ENCODE assay signal across 10 cellular contexts in the genomic region with DNA sequence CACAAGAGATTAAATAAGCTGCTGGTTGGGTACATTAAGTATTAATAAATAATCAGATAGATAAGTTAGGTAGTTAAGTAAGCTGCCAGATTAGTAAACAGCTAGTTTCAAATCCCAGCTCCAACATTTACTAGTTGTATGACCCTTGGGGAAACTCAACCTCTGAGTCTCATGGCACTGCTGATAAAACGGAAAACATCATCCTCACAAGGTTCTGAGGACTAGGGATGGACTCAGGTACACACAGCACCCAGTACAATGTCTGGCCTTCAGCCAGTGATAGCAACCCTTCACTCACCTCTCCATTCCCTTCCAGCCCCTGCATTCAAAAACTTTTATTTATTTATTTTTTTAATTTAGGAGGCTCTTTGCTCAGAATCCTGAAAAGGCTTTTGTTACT. TPM values are rescaled to one million over a fixed set of nuclear protein-coding genes. Genes with fewer than 3 reads are reported as not detected.
DNase-seq lines count a peak whose midpoint lies in the region; ATAC-seq and TF ChIP-seq lines count a peak whose summit lies in the region.
"Had no signal": no experiment of that assay in that cellular context is flagged by ENCODE, and none has a peak within 500 bp of the region (broad histone marks: within the 10 kb centered on the region; RNA-seq: fewer than 3 reads in every experiment).

No MANE protein-coding gene starts in this region.

- H3K36me3 ChIP-seq in CD4-positive, alpha-beta memory T cell (ENCODE audit: insufficient read depth, low read length): no peaks in the 10 kb centered on the region
- H3K36me3 ChIP-seq in OCI-LY7 (ENCODE audit: insufficient read depth, low read length) (no peaks in the 10 kb centered on the region), gastrocnemius medialis (no peaks in the 10 kb centered on the region)
- H3K36me3 ChIP-seq: WERI-Rb-1 had no signal

- no peaks in the 10 kb centered on the region for H3K27me3 Mint-ChIP-seq in CD4-positive, alpha-beta memory T cell
- no peaks in the 10 kb centered on the region for H3K27me3 Mint-ChIP-seq in dendritic cell treated with granulocyte-macrophage colony-stimulating factor and Interleukin-4, amounts not matched to agents 40 ng/mL and 50 ng/mL, for 4 days
- no peaks in the 10 kb centered on the region for H3K27me3 Mint-ChIP-seq in progenitor cell of endocrine pancreas

- TF ChIP-seq POLR2A in gastrocnemius medialis (IDR thresholded peaks at IDR 0.05): no peak

- H3K4me3 ChIP-seq in CD4-positive, alpha-beta memory T cell (ENCODE audit: low read length in 2 of 2): no peak overlapping the region
- no peak overlapping the region for H3K4me3 ChIP-seq in OCI-LY7 (ENCODE audit: low read depth, low read length, poor library complexity, severe bottlenecking)
- peak overlapping the region in 3 of 4 donors; percentile 12 to 17 (median 13) for H3K4me3 ChIP-seq in gastrocnemius medialis

- CTCF ChIA-PET in CD4-positive, alpha-beta memory T cell (lab: Charles Lee; ENCODE audit: partially characterized antibody): interaction anchor here (0.6 to 1.7 kb wide), 6 partner anchors 27 to 163 kb away, joined by 4 to 6 read pairs (median 4); partner anchors contain the start of gene B3GNT5
- CTCF ChIA-PET in OCI-LY7 (lab: Charles Lee; ENCODE audit: unreplicated experiment): no interaction called here

- H3K9me3 ChIP-seq in CD4-positive, alpha-beta memory T cell (ENCODE audit: control insufficient read depth in 1 of 2, low read length in 2 of 2): no peaks in the 10 kb centered on the region
- no peaks in the 10 kb centered on the region for H3K9me3 ChIP-seq in OCI-LY7 (ENCODE audit: low read length)
- no peaks in the 10 kb centered on the region for H3K9me3 ChIP-seq in gastrocnemius medialis

- H3K27ac ChIP-seq in CD4-positive, alpha-beta memory T cell (ENCODE audit: low read depth, low read length): peak overlapping the region; percentile 73
- no peak overlapping the region for H3K27ac ChIP-seq in OCI-LY7 (ENCODE audit: low read depth, low read length, poor library complexity, severe bottlenecking)
- H3K27ac ChIP-seq in gastrocnemius medialis: peak overlapping the region; percentile 89 to 99 (median 94)
- H3K27ac ChIP-seq: WERI-Rb-1 had no signal

- H3K4me2 ChIP-seq in OCI-LY7 (ENCODE audit: low read length): no peak overlapping the region

- H3K9me3 Mint-ChIP-seq in CD4-positive, alpha-beta memory T cell: no peaks in the 10 kb centered on the region
- no peaks in the 10 kb centered on the region for H3K9me3 Mint-ChIP-seq in dendritic cell treated with granulocyte-macrophage colony-stimulating factor and Interleukin-4, amounts not matched to agents 40 ng/mL and 50 ng/mL, for 4 days
- no peaks in the 10 kb centered on the region for H3K9me3 Mint-ChIP-seq in progenitor cell of endocrine pancreas (ENCODE audit: low read depth)

- POLR2A ChIA-PET in CD4-positive, alpha-beta memory T cell (lab: Charles Lee; ENCODE audit: partially characterized antibody): interaction anchor here (0.7 to 1.5 kb wide), 4 partner anchors 10 to 1545 kb away, joined by 3 to 4 read pairs (median 3); no protein-coding TSS in a partner anchor
- POLR2A ChIA-PET in OCI-LY7 (lab: Charles Lee): interaction anchor here (0.6 to 1.5 kb wide), 2 partner anchors 10 to 46 kb away, joined by 3 to 7 read pairs; no protein-coding TSS in a partner anchor

- no peaks in the 10 kb centered on the region for H3K27me3 ChIP-seq in CD4-positive, alpha-beta memory T cell (ENCODE audit: insufficient read depth, low read length)
- no peaks in the 10 kb centered on the region for H3K27me3 ChIP-seq in gastrocnemius medialis
- H3K27me3 ChIP-seq: dorsolateral prefrontal cortex had no signal

- intact Hi-C loops in CD4-positive, alpha-beta memory T cell (cut with micrococcal nuclease): loop anchor here (2.0 kb wide), 1 partner anchor 187 kb away; the partner anchor contains the start of gene MCCC1
- intact Hi-C loops in OCI-LY7 (cut with micrococcal nuclease; ENCODE audit: unreplicated experiment) (loop anchor here (5.0 kb wide), 1 partner anchor 282 kb away; no protein-coding TSS in a partner anchor), gastrocnemius medialis (cut with DNase I; ENCODE audit: low total_unique reads) (loop anchor here (1.0 to 10.0 kb wide), 6 partner anchors 19 to 849 kb away; partner anchors contain the start of genes B3GNT5, EIF2B5 and KLHL24)
- intact Hi-C loops in dendritic cell treated with granulocyte-macrophage colony-stimulating factor and Interleukin-4, amounts not matched to agents 40 ng/mL and 50 ng/mL, for 4 days (cut with micrococcal nuclease): no loop called here

- peak; percentile 11 to 24 for ATAC-seq in gastrocnemius medialis

- peaks cover 20% of the 10 kb centered on the region for H3K4me1 ChIP-seq in CD4-positive, alpha-beta memory T cell (ENCODE audit: insufficient read depth, low read length)
- H3K4me1 ChIP-seq in OCI-LY7 (ENCODE audit: insufficient read depth, low read length, poor library complexity, severe bottlenecking) (peaks cover 6% of the 10 kb centered on the region), gastrocnemius medialis (peaks cover 32 to 33% of the 10 kb centered on the region in 2 donors)

- TF ChIP-seq CTCF in OCI-LY7 (conservative IDR thresholded peaks at IDR 0.05; ENCODE audit: low read length) (no peak), gastrocnemius medialis (IDR thresholded peaks at IDR 0.05 in 4 of 5, conservative IDR thresholded peaks at IDR 0.05 in 1 of 5) (no peak), progenitor cell of endocrine pancreas (IDR thresholded peaks at IDR 0.05; ENCODE audit: unreplicated experiment) (no peak)

- peak overlapping the region in 6 of 8 donors; percentile 56 to 82 (median 78) for H3K4me3 Mint-ChIP-seq in CD4-positive, alpha-beta memory T cell
- H3K4me3 Mint-ChIP-seq in dendritic cell treated with granulocyte-macrophage colony-stimulating factor and Interleukin-4, amounts not matched to agents 40 ng/mL and 50 ng/mL, for 4 days: no peak overlapping the region
- no peak overlapping the region for H3K4me3 Mint-ChIP-seq in progenitor cell of endocrine pancreas (ENCODE audit: low read depth)

- H3K27ac Mint-ChIP-seq in CD4-positive, alpha-beta memory T cell: peak overlapping the region; percentile 95 to 98 (median 96)
- H3K27ac Mint-ChIP-seq in dendritic cell treated with granulocyte-macrophage colony-stimulating factor and Interleukin-4, amounts not matched to agents 40 ng/mL and 50 ng/mL, for 4 days: peak overlapping the region; percentile 82
- H3K27ac Mint-ChIP-seq in progenitor cell of endocrine pancreas: no peak overlapping the region

- peaks cover 14 to 32% (median 21%) of the 10 kb centered on the region in 4 donors for H3K4me1 Mint-ChIP-seq in CD4-positive, alpha-beta memory T cell
- H3K4me1 Mint-ChIP-seq in dendritic cell treated with granulocyte-macrophage colony-stimulating factor and Interleukin-4, amounts not matched to agents 40 ng/mL and 50 ng/mL, for 4 days (ENCODE audit: low read depth): peaks cover 38% of the 10 kb centered on the region
- no peaks in the 10 kb centered on the region for H3K4me1 Mint-ChIP-seq in progenitor cell of endocrine pancreas (ENCODE audit: low read depth)

- H3K9me2 ChIP-seq in OCI-LY7 (ENCODE audit: insufficient read depth, low read length): no peaks in the 10 kb centered on the region

- DNase-seq in CD4-positive, alpha-beta memory T cell: no peak
- no peak for DNase-seq in OCI-LY7 (ENCODE audit: low spot score)
- no peak for DNase-seq in gastrocnemius medialis
- DNase-seq in KG1 (lab: John Stamatoyannopoulos, UW): no peak
- DNase-seq in progenitor cell of endocrine pancreas (ENCODE audit: low spot score, unreplicated experiment): no peak
- no peak for DNase-seq in middle frontal gyrus (ENCODE audit: extremely low spot score, low spot score)
- DNase-seq in NCI-H2107 (lab: John Stamatoyannopoulos, UW): no peak

- no peaks in the 10 kb centered on the region for H4K20me1 ChIP-seq in OCI-LY7 (ENCODE audit: insufficient read depth, low read length)

- in situ Hi-C loops in gastrocnemius medialis (cut with MboI; ENCODE audit: low sequenced_read_pairs in 4 of 4): no loop called here

- peaks cover 0 to 10% of the 10 kb centered on the region in 2 donors for H3K36me3 Mint-ChIP-seq in CD4-positive, alpha-beta memory T cell
- no peaks in the 10 kb centered on the region for H3K36me3 Mint-ChIP-seq in dendritic cell treated with granulocyte-macrophage colony-stimulating factor and Interleukin-4, amounts not matched to agents 40 ng/mL and 50 ng/mL, for 4 days (ENCODE audit: low read depth)
- peaks cover 3% of the 10 kb centered on the region for H3K36me3 Mint-ChIP-seq in progenitor cell of endocrine pancreas (ENCODE audit: insufficient read depth)

- no peaks in the 10 kb centered on the region for H3K79me2 ChIP-seq in OCI-LY7 (ENCODE audit: insufficient read depth, low read depth, low read length)

- no TSS peak for BruUV-seq in OCI-LY7 (replicated peaks; lab: Mats Ljungman, UMichigan)

- H2AFZ ChIP-seq in OCI-LY7 (ENCODE audit: low read length): 0 out of 2 replicates have a peak overlapping the region, but pooled peaks have one; percentile 55

RNA-seq across cellular contexts. Expression of gene B3GNT5, which starts 32.3 kb away (rescaled TPM):
- total RNA-seq in CD4-positive, alpha-beta memory T cell: under 1 TPM; 0.25 to 0.41 TPM
- polyA plus RNA-seq in CD4-positive, alpha-beta memory T cell: under 1 TPM; 0.08 to 0.53 TPM
- total RNA-seq in OCI-LY7 (2014; rRNA removed; shearing (Covaris generic)): not detected in 2 replicates
- total RNA-seq in OCI-LY7 (2022): 0.11 TPM in 1 of 2 replicates, not detected in the other
- 10 to 100 TPM; 18.2 to 41.2 (median 26.0) TPM for total RNA-seq in gastrocnemius medialis
- total RNA-seq in progenitor cell of endocrine pancreas: 26.7 and 28.4 TPM in 2 replicates

Comparison
In these comparisons a context has a peak if more than half of its experiments do, and no peak if none do; other contexts are left out.
1. H3K4me3 ChIP-seq: peak in gastrocnemius medialis (3 of 4); none in CD4-positive, alpha-beta memory T cell (0 of 2) and OCI-LY7 (single experiment).
2. H3K4me3 Mint-ChIP-seq: peak in CD4-positive, alpha-beta memory T cell (6 of 8); none in dendritic cell treated with granulocyte-macrophage colony-stimulating factor and Interleukin-4, amounts not matched to agents 40 ng/mL and 50 ng/mL, for 4 days (single experiment) and progenitor cell of endocrine pancreas (single experiment).
3. RNA of gene B3GNT5, which starts 32.3 kb away (total RNA-seq): 18.2 to 41.2 TPM in gastrocnemius medialis and 26.7 to 28.4 TPM in progenitor cell of endocrine pancreas; 0.25 to 0.41 TPM in CD4-positive, alpha-beta memory T cell and 0.11 TPM in OCI-LY7; every median in the first group is over 10 times any median in the second.